Comparison of ENCODE assay signal across 18 cellular contexts in the genomic region with DNA sequence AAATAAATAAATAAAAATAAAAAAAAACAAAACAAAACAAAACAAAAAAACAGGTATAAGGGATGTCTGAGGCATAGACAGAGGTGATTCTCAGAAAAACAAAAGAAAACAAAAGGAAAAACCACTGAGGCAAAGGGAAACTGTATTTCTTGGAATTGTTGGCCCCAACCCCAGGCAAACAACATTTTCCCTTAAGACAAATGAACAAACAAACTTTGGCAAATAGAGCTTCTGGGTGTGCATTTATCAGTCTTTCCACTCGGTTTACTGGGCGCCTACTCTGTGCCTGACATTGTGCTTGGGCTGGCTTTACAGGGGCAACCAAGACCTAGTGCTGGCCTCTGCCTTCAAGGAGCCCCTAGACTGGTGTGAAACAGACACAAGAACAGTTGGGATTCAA. TPM values are rescaled to one million over a fixed set of nuclear protein-coding genes. Genes with fewer than 3 reads are reported as not detected.
DNase-seq lines count a peak whose midpoint lies in the region; ATAC-seq and TF ChIP-seq lines count a peak whose summit lies in the region.
"Had no signal": no experiment of that assay in that cellular context is flagged by ENCODE, and none has a peak within 500 bp of the region (broad histone marks: within the 10 kb centered on the region; RNA-seq: fewer than 3 reads in every experiment).

No MANE protein-coding gene starts in this region.

- 83% methylated on average over 2 of the region's 2 CpGs for WGBS in hepatocyte (ENCODE audit: low lambda C conversion rate, missing lambda C conversion rate)

- H3K36me3 Mint-ChIP-seq in activated CD4-positive, alpha-beta T cell treated with anti-CD3 and anti-CD28 coated beads for 36 hours (ENCODE audit: low read depth) = no peaks in the 10 kb centered on the region
- H3K36me3 Mint-ChIP-seq in stimulated activated effector memory CD8-positive, alpha-beta T cell treated with anti-CD3 and anti-CD28 coated beads, Interleukin-12 subunit alpha, Interleukin-12 subunit beta, amount 100 ng/mL, for 72 hours = no peaks in the 10 kb centered on the region

- H4K20me1 ChIP-seq in hepatocyte (ENCODE audit: insufficient read depth, poor library complexity, severe bottlenecking) = no peaks in the 10 kb centered on the region

- H3K36me3 ChIP-seq in RWPE2 (ENCODE audit: low read depth) = no peaks in the 10 kb centered on the region
- H3K36me3 ChIP-seq in hepatocyte (replicated peaks; ENCODE audit: insufficient read depth, low read depth) = no peaks in the 10 kb centered on the region

- POLR2A ChIA-PET in activated CD4-positive, alpha-beta T cell treated with anti-CD3 and anti-CD28 coated beads for 36 hours (lab: Charles Lee) = no interaction called here

- H3K4me3 ChIP-seq in RWPE2 (ENCODE audit: severe bottlenecking) (no peak overlapping the region), hepatocyte (no peak overlapping the region)

- no peak for ATAC-seq in activated CD4-positive, alpha-beta T cell treated with anti-CD3 and anti-CD28 coated beads for 36 hours
- no peak for ATAC-seq in RWPE2 (ENCODE audit: low read depth)
- no peak for ATAC-seq in stimulated activated effector memory CD8-positive, alpha-beta T cell treated with anti-CD3 and anti-CD28 coated beads, Interleukin-12 subunit alpha, Interleukin-12 subunit beta, amount 100 ng/mL, for 72 hours

- no peak overlapping the region for H2AFZ ChIP-seq in hepatocyte

- TF ChIP-seq CTCF in RWPE2 (IDR thresholded peaks at IDR 0.05; ENCODE audit: poor library complexity, severe bottlenecking) (no peak), hepatocyte (IDR thresholded peaks at IDR 0.05; ENCODE audit: poor library complexity) (no peak)

- no peaks in the 10 kb centered on the region for H3K9me3 Mint-ChIP-seq in activated CD4-positive, alpha-beta T cell treated with anti-CD3 and anti-CD28 coated beads for 36 hours (ENCODE audit: low read depth)
- H3K9me3 Mint-ChIP-seq in stimulated activated effector memory CD8-positive, alpha-beta T cell treated with anti-CD3 and anti-CD28 coated beads, Interleukin-12 subunit alpha, Interleukin-12 subunit beta, amount 100 ng/mL, for 72 hours = no peaks in the 10 kb centered on the region

- no peaks in the 10 kb centered on the region for H3K79me2 ChIP-seq in hepatocyte

- H3K9me2 ChIP-seq in hepatocyte (replicated peaks; ENCODE audit: insufficient read depth) = no peaks in the 10 kb centered on the region

- DNase-seq in activated CD4-positive, alpha-beta T cell treated with anti-CD3 and anti-CD28 coated beads for 36 hours = no peak
- DNase-seq in activated CD4-positive, alpha-beta T cell treated with anti-CD3 and anti-CD28 coated beads for 1 hour = no peak
- no peak for DNase-seq in RWPE2 (ENCODE audit: low spot score)
- DNase-seq in hepatocyte (ENCODE audit: low spot score) = no peak
- DNase-seq in stimulated activated effector memory CD8-positive, alpha-beta T cell treated with anti-CD3 and anti-CD28 coated beads, Interleukin-12 subunit alpha, Interleukin-12 subunit beta, amount 100 ng/mL, for 72 hours (ENCODE audit: low spot score in 2 of 2) = no peak
- DNase-seq in cortex of kidney (lab: John Stamatoyannopoulos, UW) = no peak
- DNase-seq in HuH-7.5 (ENCODE audit: low spot score) = no peak
- DNase-seq in NCI-H2196 (lab: John Stamatoyannopoulos, UW; ENCODE audit: unreplicated experiment) = no peak
- DNase-seq: ACHN; activated CD4-positive, alpha-beta T cell treated with anti-CD3 and anti-CD28 coated beads, Interleukin-2, amount 50 U/mL, for 48 hours; activated gamma-delta T cell; Caco-2; caudate nucleus; GDM1; NCI-H1105; NCI-H510A treated with DMSO at 0.1 percent for 48 hours; stimulated activated CD4-positive, alpha-beta T cell treated with anti-CD3 and anti-CD28 coated beads, Interleukin-4, amount 100 ng/mL, for 24 hours; T-helper 9 cell had no signal

- CTCF ChIA-PET in activated CD4-positive, alpha-beta T cell treated with anti-CD3 and anti-CD28 coated beads for 36 hours (lab: Charles Lee) = interaction anchor here (0.8 kb wide), 1 partner anchor 17 kb away, joined by 3 read pairs; no protein-coding TSS in a partner anchor

- intact Hi-C loops in activated CD4-positive, alpha-beta T cell treated with anti-CD3 and anti-CD28 coated beads for 36 hours (cut with DNase I, micrococcal nuclease) = no loop called here

- peaks cover 70% of the 10 kb centered on the region for H3K4me1 Mint-ChIP-seq in activated CD4-positive, alpha-beta T cell treated with anti-CD3 and anti-CD28 coated beads for 36 hours
- H3K4me1 Mint-ChIP-seq in stimulated activated effector memory CD8-positive, alpha-beta T cell treated with anti-CD3 and anti-CD28 coated beads, Interleukin-12 subunit alpha, Interleukin-12 subunit beta, amount 100 ng/mL, for 72 hours = peaks cover 28% of the 10 kb centered on the region

- H3K4me3 Mint-ChIP-seq in activated CD4-positive, alpha-beta T cell treated with anti-CD3 and anti-CD28 coated beads for 36 hours = no peak overlapping the region
- no peak overlapping the region for H3K4me3 Mint-ChIP-seq in stimulated activated effector memory CD8-positive, alpha-beta T cell treated with anti-CD3 and anti-CD28 coated beads, Interleukin-12 subunit alpha, Interleukin-12 subunit beta, amount 100 ng/mL, for 72 hours

- H3K4me2 ChIP-seq in hepatocyte = no peak overlapping the region

- H3K27me3 ChIP-seq in RWPE2 (ENCODE audit: insufficient read depth, poor library complexity, severe bottlenecking) (no peaks in the 10 kb centered on the region), hepatocyte (no peaks in the 10 kb centered on the region)

- H3K9me3 ChIP-seq in RWPE2 (ENCODE audit: severe bottlenecking) (no peaks in the 10 kb centered on the region), hepatocyte (ENCODE audit: low read depth) (no peaks in the 10 kb centered on the region)
- H3K9me3 ChIP-seq: Caco-2 had no signal

- H3K4me1 ChIP-seq in RWPE2 (ENCODE audit: insufficient read depth, poor library complexity, severe bottlenecking) (peaks cover 34% of the 10 kb centered on the region), hepatocyte (ENCODE audit: insufficient read depth) (peaks cover 42% of the 10 kb centered on the region)

- H3K27ac Mint-ChIP-seq in activated CD4-positive, alpha-beta T cell treated with anti-CD3 and anti-CD28 coated beads for 36 hours = peak overlapping the region; percentile 73
- H3K27ac Mint-ChIP-seq in stimulated activated effector memory CD8-positive, alpha-beta T cell treated with anti-CD3 and anti-CD28 coated beads, Interleukin-12 subunit alpha, Interleukin-12 subunit beta, amount 100 ng/mL, for 72 hours = peak overlapping the region; percentile 65

- peak overlapping the region; percentile 45 for H3K27ac ChIP-seq in RWPE2 (ENCODE audit: poor library complexity, severe bottlenecking)
- H3K27ac ChIP-seq in hepatocyte = peak overlapping the region; percentile 92

- H3K27me3 Mint-ChIP-seq in activated CD4-positive, alpha-beta T cell treated with anti-CD3 and anti-CD28 coated beads for 36 hours = no peaks in the 10 kb centered on the region

RNA-seq across cellular contexts. Expression of a gene that starts 33.7 kb away (rescaled TPM):
- total RNA-seq in activated CD4-positive, alpha-beta T cell treated with anti-CD3 and anti-CD28 coated beads for 36 hours = 100 to 1,000 TPM; 196 to 221 TPM
- 173 and 193 TPM in 2 replicates for total RNA-seq in hepatocyte
- 158 and 159 TPM in 2 replicates for polyA plus RNA-seq in hepatocyte

RNA-seq across cellular contexts. Expression of a gene that starts 35.5 kb away (rescaled TPM):
- 100 to 1,000 TPM; 155 to 188 TPM for total RNA-seq in activated CD4-positive, alpha-beta T cell treated with anti-CD3 and anti-CD28 coated beads for 36 hours
- total RNA-seq in hepatocyte = 93.5 and 103 TPM in 2 replicates
- polyA plus RNA-seq in hepatocyte = 144 and 148 TPM in 2 replicates

RNA-seq across cellular contexts. Expression of a gene that starts 57.8 kb away (rescaled TPM):
- 1,000 to 10,000 TPM; 1,569 to 1,746 TPM for total RNA-seq in activated CD4-positive, alpha-beta T cell treated with anti-CD3 and anti-CD28 coated beads for 36 hours
- 460 and 470 TPM in 2 replicates for total RNA-seq in hepatocyte
- 414 and 433 TPM in 2 replicates for polyA plus RNA-seq in hepatocyte
